In genomic region chr19:7480222-7480974, GRCh38 we compare ENCODE assay signal across 1 cellular context.
A peak's percentile ranks its signal among the peaks of the same experiment; 100 is the strongest.
TF ChIP-seq lines count a peak whose summit lies in the region.

No MANE protein-coding gene starts in this region.

TF ChIP-seq in K562, 482 proteins besides CTCF, POLR2A, EP300 and RAD21 (continued from another document):
- peak; percentile 21; the same call in 1 of the 2 replicates for TF ChIP-seq MAFF (IDR thresholded peaks at IDR 0.05; ENCODE audit: low read length)
- TF ChIP-seq ZNF518B (CRISPR knock-in tag; IDR thresholded peaks at IDR 0.05): no peak
- TF ChIP-seq NCOA4 (IDR thresholded peaks at IDR 0.05; ENCODE audit: partially characterized antibody): no peak
- TF ChIP-seq ZNF184 (CRISPR knock-in tag; IDR thresholded peaks at IDR 0.05): no peak
- 0 out of 4 replicates have a peak, but pooled peaks of 1 of the 2 experiments have one; percentile 13 for TF ChIP-seq KDM1A (IDR thresholded peaks at IDR 0.05)
- TF ChIP-seq FOS (IDR thresholded peaks at IDR 0.05; ENCODE audit: extremely low read depth, insufficient read length): no peak
- peak; percentile 49 for TF ChIP-seq CBFA2T3 (IDR thresholded peaks at IDR 0.05)
- no peak for TF ChIP-seq CBFA2T2 (conservative IDR thresholded peaks at IDR 0.05)
- TF ChIP-seq GTF2E2 (tag; IDR thresholded peaks at IDR 0.05): no peak
